Comparison of ENCODE assay signal across 13 cellular contexts in the genomic region with DNA sequence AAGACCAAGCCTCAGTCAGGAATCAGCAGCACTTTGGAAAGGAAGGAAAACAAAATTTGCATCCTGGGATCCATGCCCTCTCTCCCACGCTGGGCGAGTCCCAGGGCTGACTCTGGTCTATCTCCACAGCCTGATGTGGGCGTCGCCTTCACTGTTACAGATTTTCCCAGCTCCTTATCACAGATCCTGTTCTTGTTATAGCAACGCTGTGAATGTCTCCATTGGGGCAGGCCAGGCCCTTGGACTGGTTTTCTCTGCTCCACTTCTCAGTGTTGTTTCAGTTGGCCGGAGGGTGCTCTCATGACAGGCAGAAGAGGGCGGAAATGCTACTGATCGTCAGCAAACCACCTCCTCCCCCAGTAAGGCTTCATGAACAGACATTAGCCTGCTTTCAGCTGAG.
DNase-seq lines count a peak whose midpoint lies in the region; ATAC-seq and TF ChIP-seq lines count a peak whose summit lies in the region.
"Had no signal": no experiment of that assay in that cellular context is flagged by ENCODE, and none has a peak within 500 bp of the region (broad histone marks: within the 10 kb centered on the region; RNA-seq: fewer than 3 reads in every experiment).

No MANE protein-coding gene starts in this region.

- peak overlapping the region; percentile 44 for H3K4me2 ChIP-seq in smooth muscle cell

- H3K79me2 ChIP-seq in smooth muscle cell (ENCODE audit: low read depth), result peaks cover 92% of the 10 kb centered on the region

- peak overlapping the region; percentile 2 for H3K9ac ChIP-seq in smooth muscle cell (ENCODE audit: low read depth)

- peak; percentile 23 for DNase-seq in NCI-H226
- DNase-seq in fibroblast of pulmonary artery (ENCODE audit: low read depth), result peak; percentile 82
- peak; percentile 35 for DNase-seq in lung (ENCODE audit: low spot score)
- peak; percentile 22 for DNase-seq in smooth muscle cell (lab: John Stamatoyannopoulos, UW; ENCODE audit: unreplicated experiment)
- no peak for DNase-seq in activated CD8-positive, alpha-beta memory T cell treated with anti-CD3 and anti-CD28 coated beads, Interleukin-2, amount 50 U/mL, for 48 hours
- DNase-seq: activated T-cell treated with anti-CD3 and anti-CD28 coated beads, Interleukin-2, amount 50 U/mL, for 72 hours; kidney glomerular epithelial cell; NCI-H510A treated with DMSO at 0.1 percent for 48 hours; SIG-M5; WERI-Rb-1 had no signal

- H3K9me3 ChIP-seq in lung (ENCODE audit: control insufficient read depth in 2 of 2, insufficient read depth in 1 of 2, low read length in 1 of 2) (no peaks in the 10 kb centered on the region), smooth muscle cell (replicated peaks; ENCODE audit: low read depth) (no peaks in the 10 kb centered on the region)

- H2AFZ ChIP-seq in smooth muscle cell (ENCODE audit: low read depth), result no peak overlapping the region

- TF ChIP-seq CTCF in fibroblast of pulmonary artery (IDR thresholded peaks at IDR 0.05; ENCODE audit: low read length, missing control alignments) (no peak), lung (IDR thresholded peaks at IDR 0.05; ENCODE audit: control extremely low read depth, extremely low read depth) (no peak), smooth muscle cell (IDR thresholded peaks at IDR 0.05; ENCODE audit: borderline replicate concordance, insufficient read depth, poor library complexity, severe bottlenecking) (no peak)

- peak; percentile 71 for ATAC-seq in lung (ENCODE audit: insufficient read depth, low FRiP score)
- no peak for ATAC-seq in HG02973 (IDR thresholded peaks at IDR 0.05; ENCODE audit: unreplicated experiment)
- ATAC-seq in GM21447 (IDR thresholded peaks at IDR 0.05; ENCODE audit: unreplicated experiment), result no peak
- no peak for ATAC-seq in GM18873 (IDR thresholded peaks at IDR 0.05; ENCODE audit: low FRiP score, unreplicated experiment)
- ATAC-seq: activated T-cell treated with anti-CD3 and anti-CD28 coated beads, Interleukin-2, amount 50 U/mL, for 72 hours had no signal

- H3K27me3 ChIP-seq in lung (ENCODE audit: control insufficient read depth, insufficient read depth) (no peaks in the 10 kb centered on the region), smooth muscle cell (ENCODE audit: low read depth) (no peaks in the 10 kb centered on the region)

- no peak overlapping the region for H3K4me3 ChIP-seq in fibroblast of pulmonary artery (replicated peaks; ENCODE audit: low read depth, low read length)
- H3K4me3 ChIP-seq in lung, result no peak overlapping the region
- no peak overlapping the region for H3K4me3 ChIP-seq in smooth muscle cell

- H3F3A ChIP-seq in smooth muscle cell (ENCODE audit: low read depth), result peaks cover 7% of the 10 kb centered on the region

- WGBS in lung, 2 donors, result 45 to 66% methylated on average over 8 of the region's 8 CpGs
- 11% methylated on average over 8 of the region's 8 CpGs for WGBS in smooth muscle cell (ENCODE audit: low lambda C conversion rate)

- H4K20me1 ChIP-seq in smooth muscle cell (ENCODE audit: low read depth), result peaks cover 100% of the 10 kb centered on the region

- H3K4me1 ChIP-seq in lung (ENCODE audit: control insufficient read depth in 2 of 2, insufficient read depth in 2 of 2, low read length in 2 of 2), result no peaks in the 10 kb centered on the region
- no peaks in the 10 kb centered on the region for H3K4me1 ChIP-seq in smooth muscle cell (ENCODE audit: low read depth)

- H3K36me3 ChIP-seq in lung (ENCODE audit: control insufficient read depth in 2 of 2, insufficient read depth in 2 of 2, low read length in 2 of 2) (no peaks in the 10 kb centered on the region), smooth muscle cell (ENCODE audit: low read depth) (no peaks in the 10 kb centered on the region)
- H3K36me3 ChIP-seq: WERI-Rb-1 had no signal

- H3K27ac ChIP-seq in lung (ENCODE audit: low read depth in 1 of 2, low read length in 1 of 2) (peak overlapping the region; percentile 20 to 72), smooth muscle cell (ENCODE audit: low read depth) (peak overlapping the region; percentile 69)
- H3K27ac ChIP-seq: WERI-Rb-1 had no signal
